ENCODE assay signal across 22 cellular contexts in the genomic region with DNA sequence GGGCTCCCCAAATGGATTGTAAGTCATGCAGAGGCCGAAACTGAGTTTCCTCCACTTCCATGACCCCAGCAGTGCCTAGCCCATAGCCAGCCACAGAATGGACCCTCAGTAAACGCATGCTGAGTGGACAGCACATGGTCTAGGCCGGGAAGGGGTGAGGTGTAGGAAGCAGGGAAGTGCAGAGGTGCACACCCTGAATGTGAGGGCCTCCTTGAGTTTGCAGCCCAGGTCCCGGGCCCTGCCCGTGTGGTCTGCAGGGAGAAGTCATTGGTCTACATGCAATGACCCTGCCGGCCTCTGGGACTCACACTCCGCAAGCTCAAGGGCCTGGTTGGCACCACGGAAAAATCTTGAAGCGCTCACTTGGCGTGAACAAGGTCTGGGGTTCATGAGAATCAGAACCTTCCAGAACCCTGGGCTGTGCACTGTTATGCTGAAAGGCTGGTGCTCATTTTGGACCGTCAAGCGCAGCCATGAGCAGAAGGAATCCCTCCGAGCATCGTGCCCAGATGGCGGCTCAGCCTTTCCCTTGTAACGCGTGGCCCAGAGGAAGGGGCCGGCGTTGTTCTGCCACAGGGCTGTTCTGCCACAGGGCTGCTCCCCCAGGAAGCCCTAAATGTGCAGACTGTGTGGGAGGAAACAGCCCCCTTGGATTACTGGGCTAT.
DNase-seq lines count a peak whose midpoint lies in the region; ATAC-seq, FAIRE-seq and TF ChIP-seq lines count a peak whose summit lies in the region.
"Had no signal": no experiment of that assay in that cellular context is flagged by ENCODE, and none has a peak within 500 bp of the region (broad histone marks: within the 10 kb centered on the region; RNA-seq: fewer than 3 reads in every experiment).

No MANE protein-coding gene starts in this region.

- no peak for FAIRE-seq in kidney (lab: Jason Lieb, UNC)
- FAIRE-seq: A549, GM12892, GM18507, H54, HepG2 had no signal

- ATAC-seq in HG02759 (IDR thresholded peaks at IDR 0.05; ENCODE audit: unreplicated experiment) (no peak), HG02763 (IDR thresholded peaks at IDR 0.05; ENCODE audit: unreplicated experiment) (no peak), GM21529 (IDR thresholded peaks at IDR 0.05; ENCODE audit: unreplicated experiment) (no peak)
- ATAC-seq: A549, GM23338, HepG2 had no signal

- no peak overlapping the region for H3K27ac ChIP-seq in kidney (ENCODE audit: low read depth in 2 of 2, low read length in 2 of 2)
- H3K27ac ChIP-seq: 22Rv1, A549, C4-2B had no signal

- no peak overlapping the region for H3K4me3 ChIP-seq in kidney (ENCODE audit: low read length in 2 of 2)
- H3K4me3 ChIP-seq: A549, GM23338 had no signal

- peak; percentile 41 for DNase-seq in activated CD8-positive, alpha-beta memory T cell treated with anti-CD3 and anti-CD28 coated beads for 24 hours
- no peak for DNase-seq in activated CD8-positive, alpha-beta memory T cell treated with anti-CD3 and anti-CD28 coated beads, Interleukin-2, amount 50 U/mL, for 48 hours
- DNase-seq in kidney (peak; percentile 48), posterior vena cava (ENCODE audit: low spot score) (peak; percentile 80)
- DNase-seq: AML-193; Caco-2; CD4-positive, alpha-beta T cell; DMS153; DMS79; GDM1; HCEC 1CT had no signal

- TF ChIP-seq CTCF in kidney (IDR thresholded peaks at IDR 0.05; ENCODE audit: borderline replicate concordance, extremely low read depth, insufficient read depth) = no peak

- H3K9ac ChIP-seq in kidney (ENCODE audit: low read length in 2 of 2) = no peak overlapping the region

- H3K4me1 ChIP-seq in kidney (ENCODE audit: control insufficient read depth in 1 of 2, insufficient read depth in 1 of 2, low read depth in 1 of 2, low read length in 2 of 2) = no peaks in the 10 kb centered on the region
- H3K4me1 ChIP-seq: Caco-2 had no signal

- H3K36me3 ChIP-seq in kidney (ENCODE audit: control insufficient read depth in 1 of 2, insufficient read depth in 2 of 2, low read length in 2 of 2) = no peaks in the 10 kb centered on the region

- H3K9me3 ChIP-seq in kidney (ENCODE audit: control insufficient read depth in 1 of 2, low read length in 2 of 2) = no peaks in the 10 kb centered on the region
- H3K9me3 ChIP-seq: A549, Caco-2 had no signal

- intact Hi-C loops in kidney (cut with DNase I) = no loop called here
- intact Hi-C loops in posterior vena cava (cut with DNase I) = loop anchor here in 1 of 2 donors (5.0 kb wide), 1 partner anchor 1565 kb away; no protein-coding TSS in a partner anchor
